24 cellular contexts compared by ENCODE assay signal in genomic region chr15:25891108-25891507, GRCh38. TPM values are rescaled to one million over a fixed set of nuclear protein-coding genes. Genes with fewer than 3 reads are reported as not detected.
"Had no signal": no experiment of that assay in that cellular context is flagged by ENCODE, and none has a peak within 500 bp of the region (broad histone marks: within the 10 kb centered on the region; RNA-seq: fewer than 3 reads in every experiment).

No MANE protein-coding gene starts in this region.

- DNase-seq: caudate nucleus; effector CD4-positive, alpha-beta T cell; gastrocnemius medialis; glutamatergic neuron; immature natural killer cell; left lung; mesendoderm; naive thymus-derived CD8-positive, alpha-beta T cell; psoas muscle; retina; right lobe of liver; spleen; stimulated activated CD4-positive, alpha-beta T cell treated with anti-CD3 and anti-CD28 coated beads, Interleukin-15, amount 100 ng/mL, for 24 hours; stimulated activated CD4-positive, alpha-beta T cell treated with anti-CD3 and anti-CD28 coated beads, Interleukin-1b, Interleukin-23, amount 100 ng/mL, for 48 hours; stimulated activated CD4-positive, alpha-beta T cell treated with anti-CD3 and anti-CD28 coated beads, Interleukin-4, amount 100 ng/mL, for 24 hours had no signal

- H3K4me1 ChIP-seq: left lung, right lobe of liver, spleen had no signal

- H3K4me3 ChIP-seq: coronary artery, gastrocnemius medialis, left lung, lung, psoas muscle, right lobe of liver, spleen had no signal

- H3K4me1 Mint-ChIP-seq: immature natural killer cell; naive thymus-derived CD8-positive, alpha-beta T cell; stimulated activated memory B cell treated with anti-CD40 and anti-IgM and Interleukin-4, amounts not matched to agents 10 μg/mL and 1 μg/mL and 100 μg/mL, for 72 hours had no signal

- H3K27ac ChIP-seq: coronary artery, gastrocnemius medialis, left lung, neutrophil, psoas muscle, right lobe of liver, spleen had no signal

- H3K36me3 Mint-ChIP-seq: stimulated activated memory B cell treated with anti-CD40 and anti-IgM and Interleukin-4, amounts not matched to agents 10 μg/mL and 1 μg/mL and 100 μg/mL, for 72 hours had no signal

- H3K9me3 ChIP-seq: gastrocnemius medialis, left lung, neutrophil, psoas muscle, right lobe of liver had no signal

- H3K27ac Mint-ChIP-seq: immature natural killer cell; stimulated activated memory B cell treated with anti-CD40 and anti-IgM and Interleukin-4, amounts not matched to agents 10 μg/mL and 1 μg/mL and 100 μg/mL, for 72 hours; stimulated activated naive CD8-positive, alpha-beta T cell treated with anti-CD3 and anti-CD28 coated beads, Interleukin-15, Interleukin-2, amounts not matched to agents 100 ng/mL and 50 ng/mL, for 24 hours had no signal

- H3K9me3 Mint-ChIP-seq: stimulated activated memory B cell treated with anti-CD40 and anti-IgM and Interleukin-4, amounts not matched to agents 10 μg/mL and 1 μg/mL and 100 μg/mL, for 72 hours; stimulated activated naive CD8-positive, alpha-beta T cell treated with anti-CD3 and anti-CD28 coated beads, Interleukin-15, Interleukin-2, amounts not matched to agents 100 ng/mL and 50 ng/mL, for 24 hours had no signal

- H3K27me3 ChIP-seq: gastrocnemius medialis, left lung, neutrophil, right lobe of liver had no signal

- H3K36me3 ChIP-seq: gastrocnemius medialis, left lung, neutrophil, right lobe of liver, spleen had no signal

- H3K4me3 Mint-ChIP-seq: immature natural killer cell; naive thymus-derived CD8-positive, alpha-beta T cell; stimulated activated memory B cell treated with anti-CD40 and anti-IgM and Interleukin-4, amounts not matched to agents 10 μg/mL and 1 μg/mL and 100 μg/mL, for 72 hours; stimulated activated naive CD8-positive, alpha-beta T cell treated with anti-CD3 and anti-CD28 coated beads, Interleukin-15, Interleukin-2, amounts not matched to agents 100 ng/mL and 50 ng/mL, for 24 hours had no signal

- ATAC-seq: esophagus mucosa; gastrocnemius medialis; naive thymus-derived CD8-positive, alpha-beta T cell; right lobe of liver; stimulated activated memory B cell treated with anti-CD40 and anti-IgM and Interleukin-4, amounts not matched to agents 10 μg/mL and 1 μg/mL and 100 μg/mL, for 72 hours had no signal

RNA-seq across cellular contexts. Expression of gene ATP10A, which starts 28.0 kb away (rescaled TPM):
- total RNA-seq: dermis microvascular lymphatic vessel endothelial cell had no signal
- polyA plus RNA-seq: keratinocyte, neural cell had no signal
